Comparison of ENCODE assay signal across 14 cellular contexts in the genomic region with DNA sequence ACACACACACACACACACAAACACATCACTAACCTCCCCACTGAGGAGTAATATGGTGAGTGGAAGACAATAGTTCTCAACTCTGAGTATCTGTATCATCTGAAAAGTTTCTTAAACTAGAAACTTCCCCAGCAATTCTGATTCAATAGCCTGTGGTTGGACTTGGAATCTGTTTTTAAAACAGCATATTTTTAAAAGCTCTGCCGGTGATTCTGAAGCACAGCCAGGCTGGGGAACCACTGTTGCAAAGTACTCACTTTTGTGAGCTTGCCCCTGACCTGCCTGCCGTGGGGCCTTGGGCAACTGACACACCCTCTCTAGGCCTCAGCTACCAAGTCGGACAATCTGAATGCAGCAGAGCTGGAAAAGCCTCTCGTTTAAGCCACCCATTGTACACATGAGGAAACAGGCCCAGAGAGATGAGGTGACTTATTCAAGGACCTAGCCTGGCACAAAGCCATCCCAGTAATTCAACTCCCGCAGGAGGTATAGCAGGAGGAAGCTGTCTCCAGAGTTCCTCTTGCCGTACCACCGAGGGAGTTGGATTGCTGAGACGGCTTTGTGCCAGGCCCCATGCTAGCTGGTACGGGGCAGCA. TPM values are rescaled to one million over a fixed set of nuclear protein-coding genes. Genes with fewer than 3 reads are reported as not detected.
A peak's percentile ranks its signal among the peaks of the same experiment; 100 is the strongest.
DNase-seq lines count a peak whose midpoint lies in the region; ATAC-seq and TF ChIP-seq lines count a peak whose summit lies in the region.
"Had no signal": no experiment of that assay in that cellular context is flagged by ENCODE, and none has a peak within 500 bp of the region (broad histone marks: within the 10 kb centered on the region; RNA-seq: fewer than 3 reads in every experiment).

No MANE protein-coding gene starts in this region.

- H3K36me3 ChIP-seq in mucosa of descending colon (ENCODE audit: low read depth) (no peaks in the 10 kb centered on the region), vagina (peaks cover 0 to 25% of the 10 kb centered on the region in 2 donors)

- no peak for TF ChIP-seq POLR2A in vagina (IDR thresholded peaks at IDR 0.05)

- no peaks in the 10 kb centered on the region for H3K27me3 ChIP-seq in vagina

- H3K4me1 ChIP-seq in mucosa of descending colon (ENCODE audit: low read depth) (peaks cover 3% of the 10 kb centered on the region), vagina (peaks cover 18% of the 10 kb centered on the region)

- H3K9me3 ChIP-seq in mucosa of descending colon (no peaks in the 10 kb centered on the region), vagina (no peaks in the 10 kb centered on the region)

- peak; percentile 90 for ATAC-seq in mucosa of descending colon
- ATAC-seq in GM21528 (IDR thresholded peaks at IDR 0.05; ENCODE audit: low FRiP score, unreplicated experiment), result no peak
- ATAC-seq: right cardiac atrium had no signal

- intact Hi-C loops in mucosa of descending colon (cut with DNase I, micrococcal nuclease), result no loop called here
- intact Hi-C loops in vagina (cut with DNase I), result no loop called here

- H3K4me3 ChIP-seq in mucosa of descending colon (no peak overlapping the region), vagina (no peak overlapping the region)

- H3K27ac ChIP-seq in vagina, result no peak overlapping the region

- peak; percentile 97 for DNase-seq in DMS153 (lab: John Stamatoyannopoulos, UW)
- peak; percentile 18 for DNase-seq in NCI-H187 treated with DMSO at 0.1 percent for 48 hours (lab: John Stamatoyannopoulos, UW)
- DNase-seq in amniotic epithelial cell (ENCODE audit: low read depth), result peak; percentile 43
- peak in 1 of 3 donors; percentile 72 for DNase-seq in mucosa of descending colon
- no peak for DNase-seq in activated CD4-positive, alpha-beta T cell treated with anti-CD3 and anti-CD28 coated beads, Interleukin-2, amount 50 U/mL, for 4 hours
- no peak for DNase-seq in vagina (ENCODE audit: extremely low spot score in 2 of 2)
- no peak for DNase-seq in NK-92 treated with Interleukin-12 subunit alpha and Interleukin-12 subunit beta, amount 100 ng/mL, for 24 hours (lab: John Stamatoyannopoulos, UW)
- DNase-seq: amniotic stem cell, C1 segment of cervical spinal cord, HFFc6, Karpas-422 had no signal

- TF ChIP-seq CTCF in mucosa of descending colon (IDR thresholded peaks at IDR 0.05) (no peak), vagina (IDR thresholded peaks at IDR 0.05) (no peak)

RNA-seq across cellular contexts. Expression of a gene that starts 8.9 kb away (rescaled TPM):
- total RNA-seq in mucosa of descending colon (10 to 100 TPM in 2 of 3 donors, 1 to 10 TPM in 1; 6.2 to 36.8 (median 18.4) TPM), vagina (23.1 TPM)

RNA-seq across cellular contexts. Expression of a gene that starts 18.8 kb away (rescaled TPM):
- 10 to 100 TPM in 1 of 3 donors, 1 to 10 TPM in 2; 3.9 to 11.8 (median 8.5) TPM for total RNA-seq in mucosa of descending colon
- 6.1 TPM for total RNA-seq in vagina

RNA-seq across cellular contexts. Expression of a gene that starts 28.4 kb away (rescaled TPM):
- total RNA-seq in mucosa of descending colon, result 1 to 10 TPM; 2.3 to 4.3 (median 2.8) TPM
- total RNA-seq in vagina, result 3.9 TPM
- total RNA-seq: HFFc6, OCI-LY7 had no signal

RNA-seq across cellular contexts. Expression of a gene that starts 29.1 kb away (rescaled TPM):
- 10 to 100 TPM; 35.8 to 95.2 (median 46.6) TPM for total RNA-seq in mucosa of descending colon
- 127 TPM for total RNA-seq in vagina

RNA-seq across cellular contexts. Expression of a gene that starts 36.7 kb away (rescaled TPM):
- total RNA-seq in mucosa of descending colon, result 10 to 100 TPM; 61.1 to 74.1 (median 64.6) TPM
- 54.0 TPM for total RNA-seq in vagina

Comparison
In these comparisons a context has a peak if more than half of its experiments do, and no peak if none do; other contexts are left out.
1. DNase-seq: peak in DMS153 (single experiment), NCI-H187 treated with DMSO at 0.1 percent for 48 hours (single experiment) and amniotic epithelial cell (single experiment); none in activated CD4-positive, alpha-beta T cell treated with anti-CD3 and anti-CD28 coated beads, Interleukin-2, amount 50 U/mL, for 4 hours (0 of 2), vagina (0 of 2) and NK-92 treated with Interleukin-12 subunit alpha and Interleukin-12 subunit beta, amount 100 ng/mL, for 24 hours (single experiment).